8 cellular contexts compared by ENCODE assay signal in genomic region chrX:130082244-130083106, GRCh38. TPM values are rescaled to one million over a fixed set of nuclear protein-coding genes. Genes with fewer than 3 reads are reported as not detected.
A peak's percentile ranks its signal among the peaks of the same experiment; 100 is the strongest.
DNase-seq lines count a peak whose midpoint lies in the region; ATAC-seq, FAIRE-seq and TF ChIP-seq lines count a peak whose summit lies in the region.
"Had no signal": no experiment of that assay in that cellular context is flagged by ENCODE, and none has a peak within 500 bp of the region (broad histone marks: within the 10 kb centered on the region; RNA-seq: fewer than 3 reads in every experiment).

No MANE protein-coding gene starts in this region.

- no peaks in the 10 kb centered on the region for H3F3A ChIP-seq in smooth muscle cell (ENCODE audit: low read depth)

- POLR2A ChIA-PET in endothelial cell of umbilical vein (lab: Charles Lee), result no interaction called here

- peak; percentile 54 for DNase-seq in activated CD4-positive, alpha-beta T cell treated with anti-CD3 and anti-CD28 coated beads for 1 hour
- no peak for DNase-seq in endothelial cell of umbilical vein (ENCODE audit: low read depth, low spot score)
- no peak for DNase-seq in smooth muscle cell (lab: John Stamatoyannopoulos, UW; ENCODE audit: unreplicated experiment)
- no peak for DNase-seq in NCI-H1092 treated with DMSO at 0.1 percent for 48 hours (lab: John Stamatoyannopoulos, UW)

- H3K9me3 ChIP-seq in endothelial cell of umbilical vein (replicated peaks; ENCODE audit: control insufficient read depth, insufficient read depth, low read length), result no peaks in the 10 kb centered on the region
- H3K9me3 ChIP-seq in smooth muscle cell (replicated peaks; ENCODE audit: low read depth), result no peaks in the 10 kb centered on the region

- TF ChIP-seq CTCF in endothelial cell of umbilical vein (IDR thresholded peaks at IDR 0.05; ENCODE audit: extremely low read depth in 1 of 2, insufficient read depth in 1 of 2, low read depth in 1 of 2, low read length in 2 of 2), result no peak
- no peak for TF ChIP-seq CTCF in smooth muscle cell (IDR thresholded peaks at IDR 0.05; ENCODE audit: borderline replicate concordance, insufficient read depth, poor library complexity, severe bottlenecking)

- H4K20me1 ChIP-seq in endothelial cell of umbilical vein (replicated peaks; ENCODE audit: control insufficient read depth, extremely low read depth, insufficient read depth, low read length) (no peaks in the 10 kb centered on the region), smooth muscle cell (ENCODE audit: low read depth) (peaks cover 38% of the 10 kb centered on the region)

- 81% methylated on average over 25 of the region's 28 CpGs for WGBS in smooth muscle cell (ENCODE audit: low lambda C conversion rate)

- H3K4me1 ChIP-seq in endothelial cell of umbilical vein (ENCODE audit: control insufficient read depth, extremely low read depth, insufficient read depth, low read length) (peaks cover 42% of the 10 kb centered on the region), smooth muscle cell (ENCODE audit: low read depth) (no peaks in the 10 kb centered on the region)

- H2AFZ ChIP-seq in endothelial cell of umbilical vein (ENCODE audit: low read depth, low read length), result no peak overlapping the region
- H2AFZ ChIP-seq in smooth muscle cell (ENCODE audit: low read depth), result no peak overlapping the region

- no peak for FAIRE-seq in endothelial cell of umbilical vein (lab: Jason Lieb, UNC)
- FAIRE-seq: bronchial epithelial cell had no signal

- no TSS peak for BruUV-seq in endothelial cell of umbilical vein (replicated peaks; lab: Mats Ljungman, UMichigan)

- CTCF ChIA-PET in endothelial cell of umbilical vein (lab: Charles Lee), result interaction anchor here (0.9 to 3.5 kb wide), 2 partner anchors 38 to 109 kb away, joined by 3 to 65 read pairs; no protein-coding TSS in a partner anchor

- H3K27ac ChIP-seq in endothelial cell of umbilical vein (ENCODE audit: insufficient read depth, low read depth, low read length) (peak overlapping the region; percentile 43), skin epidermis (peak overlapping the region in 19 of 21 experiments; percentile 31 to 86 (median 70)), smooth muscle cell (ENCODE audit: low read depth) (no peak overlapping the region)

- no peak for TF ChIP-seq POLR2A in endothelial cell of umbilical vein (IDR thresholded peaks at IDR 0.05; ENCODE audit: low read depth, low read length)

- H3K9me1 ChIP-seq in endothelial cell of umbilical vein (replicated peaks; ENCODE audit: control insufficient read depth, extremely low read depth, insufficient read depth, low read length), result no peaks in the 10 kb centered on the region

- H3K79me2 ChIP-seq in endothelial cell of umbilical vein (ENCODE audit: control insufficient read depth, insufficient read depth, low read length) (peaks cover 38% of the 10 kb centered on the region), smooth muscle cell (ENCODE audit: low read depth) (no peaks in the 10 kb centered on the region)

- dilution Hi-C loops in endothelial cell of umbilical vein (cut with MboI; ENCODE audit: extremely low pct_ligation_motif_present, low sequenced_read_pairs), result no loop called here

- H3K4me3 ChIP-seq in endothelial cell of umbilical vein (replicated peaks in 1 of 3; ENCODE audit: insufficient read depth in 1 of 3, low read depth in 1 of 3, low read length in 3 of 3), result no peak overlapping the region
- peak overlapping the region in 2 of 7 experiments; percentile 7 to 23 for H3K4me3 ChIP-seq in skin epidermis
- H3K4me3 ChIP-seq in smooth muscle cell, result no peak overlapping the region

- no peak overlapping the region for H3K9ac ChIP-seq in endothelial cell of umbilical vein (replicated peaks; ENCODE audit: extremely low read depth, insufficient read depth, low read length)
- H3K9ac ChIP-seq in smooth muscle cell (ENCODE audit: low read depth), result no peak overlapping the region

- no peaks in the 10 kb centered on the region for H3K27me3 ChIP-seq in endothelial cell of umbilical vein (ENCODE audit: control insufficient read depth in 2 of 2, insufficient read depth in 2 of 2, low read length in 2 of 2)
- H3K27me3 ChIP-seq in smooth muscle cell (ENCODE audit: low read depth), result no peaks in the 10 kb centered on the region

- peak; percentile 45 for ATAC-seq in GM19372 (IDR thresholded peaks at IDR 0.05; ENCODE audit: low read depth, unreplicated experiment)
- peak; percentile 56 for ATAC-seq in HG03432 (IDR thresholded peaks at IDR 0.05; ENCODE audit: unreplicated experiment)

- H3K36me3 ChIP-seq in endothelial cell of umbilical vein (ENCODE audit: control insufficient read depth in 2 of 2, extremely low read depth in 1 of 2, insufficient read depth in 2 of 2, low read length in 2 of 2), result peaks cover 0 to 3% of the 10 kb centered on the region in 2 experiments
- no peaks in the 10 kb centered on the region for H3K36me3 ChIP-seq in smooth muscle cell (ENCODE audit: low read depth)

- intact Hi-C loops in endothelial cell of umbilical vein (cut with micrococcal nuclease), result no loop called here

- H3K4me2 ChIP-seq in endothelial cell of umbilical vein (ENCODE audit: insufficient read depth, low read length), result no peak overlapping the region
- H3K4me2 ChIP-seq in smooth muscle cell, result no peak overlapping the region

TF ChIP-seq in endothelial cell of umbilical vein, 7 proteins besides CTCF, POLR2A, EP300 and RAD21:
- TF ChIP-seq MAX (IDR thresholded peaks at IDR 0.05; ENCODE audit: insufficient read depth, insufficient read length), result no peak
- TF ChIP-seq POLR2AphosphoS5 (IDR thresholded peaks at IDR 0.05; ENCODE audit: insufficient read depth, low read depth, low read length), result no peak
- TF ChIP-seq JUN (IDR thresholded peaks at IDR 0.05; ENCODE audit: borderline replicate concordance, insufficient read depth, insufficient read length, low read depth), result no peak
- TF ChIP-seq FOS (IDR thresholded peaks at IDR 0.05; ENCODE audit: borderline replicate concordance, insufficient read depth, low read length), result no peak
- TF ChIP-seq MYC (IDR thresholded peaks at IDR 0.05; ENCODE audit: low read depth, low read length), result no peak

RNA-seq across cellular contexts. Expression of gene ELF4, which starts 27.8 kb away (rescaled TPM):
- total RNA-seq in endothelial cell of umbilical vein, result 32.9 and 33.4 TPM in 2 replicates
- 31.6 and 31.9 TPM in 2 replicates for polyA plus RNA-seq in endothelial cell of umbilical vein
- 28.5 and 29.1 TPM in 2 replicates for polyA plus RNA-seq in endothelial cell of umbilical vein (2011; cell fraction: cytosol; rRNA removed)
- 26.4 and 28.7 TPM in 2 replicates for polyA plus RNA-seq in endothelial cell of umbilical vein (2011; cell fraction: nucleus; rRNA removed)
- 30.7 and 30.8 TPM in 2 replicates for polyA plus RNA-seq in endothelial cell of umbilical vein (2012)
- polyA minus RNA-seq in endothelial cell of umbilical vein, result 58.5 and 62.5 TPM in 2 replicates
- polyA minus RNA-seq in endothelial cell of umbilical vein (2011; cell fraction: cytosol; rRNA and poly(A)+ RNA removed), result 26.4 TPM
- polyA minus RNA-seq in endothelial cell of umbilical vein (2011; cell fraction: nucleus; rRNA and poly(A)+ RNA removed), result 12.4 and 14.0 TPM in 2 replicates
- total RNA-seq in smooth muscle cell, result 12.0 and 12.1 TPM in 2 replicates
- 12.6 and 16.3 TPM in 2 replicates for polyA plus RNA-seq in smooth muscle cell
